ENCODE assay signal across 18 cellular contexts in genomic region chr6:82076855-82077254, GRCh38.
DNase-seq lines count a peak whose midpoint lies in the region; ATAC-seq and TF ChIP-seq lines count a peak whose summit lies in the region.
"Had no signal": no experiment of that assay in that cellular context is flagged by ENCODE, and none has a peak within 500 bp of the region (broad histone marks: within the 10 kb centered on the region; RNA-seq: fewer than 3 reads in every experiment).

No MANE protein-coding gene starts in this region.

- no peaks in the 10 kb centered on the region for H3K27me3 Mint-ChIP-seq in HFFc6 (ENCODE audit: insufficient read depth)
- no peaks in the 10 kb centered on the region for H3K27me3 Mint-ChIP-seq in stimulated activated naive CD8-positive, alpha-beta T cell treated with anti-CD3 and anti-CD28 coated beads, Interleukin-15, amount 100 ng/mL, for 72 hours
- H3K27me3 Mint-ChIP-seq: activated CD4-positive, alpha-beta memory T cell treated with anti-CD3 and anti-CD28 coated beads, Interleukin-2, amount 10 ng/mL, durations not matched to agents 7 days and 5 days; CD8-positive, alpha-beta memory T cell; stimulated activated naive B cell treated with anti-CD40 and anti-IgM and Interleukin-4, amounts not matched to agents 10 μg/mL and 1 μg/mL and 100 μg/mL, for 72 hours; type B pancreatic cell had no signal

- peak overlapping the region; percentile 54 for H3K9ac ChIP-seq in adipocyte (ENCODE audit: low read length)

- no peak for ATAC-seq in stimulated activated naive CD8-positive, alpha-beta T cell treated with anti-CD3 and anti-CD28 coated beads, Interleukin-15, amount 100 ng/mL, for 72 hours
- ATAC-seq: left lung; stimulated activated naive B cell treated with anti-CD40 and anti-IgM and Interleukin-4, amounts not matched to agents 10 μg/mL and 1 μg/mL and 100 μg/mL, for 72 hours; T-cell; WTC11 had no signal

- peak overlapping the region; percentile 91 for H2AFZ ChIP-seq in ACC112 (ENCODE audit: low read length, unreplicated experiment)

- H3K4me1 ChIP-seq in ACC112 (ENCODE audit: control insufficient read depth, insufficient read depth, low read length, unreplicated experiment), result peaks cover 37% of the 10 kb centered on the region
- H3K4me1 ChIP-seq in adipocyte (ENCODE audit: control insufficient read depth, insufficient read depth, low read length), result peaks cover 40% of the 10 kb centered on the region
- no peaks in the 10 kb centered on the region; the same call in 1 of the 2 replicates for H3K4me1 ChIP-seq in HAP-1
- H3K4me1 ChIP-seq: left lung had no signal

- in situ Hi-C loops in HAP-1 (cut with MboI; ENCODE audit: low sequenced_read_pairs), result no loop called here

- no peaks in the 10 kb centered on the region for H3K9me3 Mint-ChIP-seq in HFFc6
- no peaks in the 10 kb centered on the region for H3K9me3 Mint-ChIP-seq in stimulated activated naive CD8-positive, alpha-beta T cell treated with anti-CD3 and anti-CD28 coated beads, Interleukin-15, amount 100 ng/mL, for 72 hours
- H3K9me3 Mint-ChIP-seq: activated CD4-positive, alpha-beta memory T cell treated with anti-CD3 and anti-CD28 coated beads, Interleukin-2, amount 10 ng/mL, durations not matched to agents 7 days and 5 days; CD8-positive, alpha-beta memory T cell; stimulated activated naive B cell treated with anti-CD40 and anti-IgM and Interleukin-4, amounts not matched to agents 10 μg/mL and 1 μg/mL and 100 μg/mL, for 72 hours; T-cell; type B pancreatic cell; WTC11 had no signal

- H3K27ac Mint-ChIP-seq in HFFc6, result no peak overlapping the region
- H3K27ac Mint-ChIP-seq in stimulated activated naive CD8-positive, alpha-beta T cell treated with anti-CD3 and anti-CD28 coated beads, Interleukin-15, amount 100 ng/mL, for 72 hours, result no peak overlapping the region
- H3K27ac Mint-ChIP-seq: activated CD4-positive, alpha-beta memory T cell treated with anti-CD3 and anti-CD28 coated beads, Interleukin-2, amount 10 ng/mL, durations not matched to agents 7 days and 5 days; stimulated activated naive B cell treated with anti-CD40 and anti-IgM and Interleukin-4, amounts not matched to agents 10 μg/mL and 1 μg/mL and 100 μg/mL, for 72 hours; T-cell; type B pancreatic cell; WTC11 had no signal

- no peak for DNase-seq in HFFc6
- DNase-seq in adipocyte (ENCODE audit: low read depth), result peak; percentile 32
- peak; percentile 20 for DNase-seq in kidney tubule cell (ENCODE audit: low spot score)
- DNase-seq in stimulated activated naive CD8-positive, alpha-beta T cell treated with anti-CD3 and anti-CD28 coated beads, Interleukin-15, amount 100 ng/mL, for 72 hours, result no peak
- DNase-seq in UCSD-AML1 (lab: John Stamatoyannopoulos, UW; ENCODE audit: unreplicated experiment), result no peak
- no peak for DNase-seq in HT-29 (ENCODE audit: low spot score)
- no peak for DNase-seq in HAP-1 (ENCODE audit: low spot score in 2 of 2)
- DNase-seq: activated CD4-positive, alpha-beta memory T cell treated with anti-CD3 and anti-CD28 coated beads, Interleukin-2, amount 10 ng/mL, durations not matched to agents 7 days and 5 days; activated naive CD4-positive, alpha-beta T cell treated with Interleukin-2 at 50 U/mL for 16 hours; activated T-cell treated with anti-CD3 and anti-CD28 coated beads, Interleukin-2, amount 50 U/mL, for 1 hour; CD8-positive, alpha-beta memory T cell; left lung; nucleus accumbens; stimulated activated naive B cell treated with anti-CD40 and anti-IgM and Interleukin-4, amounts not matched to agents 10 μg/mL and 1 μg/mL and 100 μg/mL, for 72 hours; T-cell had no signal

- H3K27me3 ChIP-seq in ACC112 (ENCODE audit: insufficient read depth, low read length), result no peaks in the 10 kb centered on the region
- H3K27me3 ChIP-seq in adipocyte (replicated peaks; ENCODE audit: control insufficient read depth, insufficient read depth, low read length), result no peaks in the 10 kb centered on the region
- no peaks in the 10 kb centered on the region for H3K27me3 ChIP-seq in HAP-1 (ENCODE audit: low read depth)
- H3K27me3 ChIP-seq: left lung had no signal

- H3K4me1 Mint-ChIP-seq in HFFc6 (ENCODE audit: low read depth), result peaks cover 49% of the 10 kb centered on the region
- H3K4me1 Mint-ChIP-seq in stimulated activated naive CD8-positive, alpha-beta T cell treated with anti-CD3 and anti-CD28 coated beads, Interleukin-15, amount 100 ng/mL, for 72 hours, result no peaks in the 10 kb centered on the region
- H3K4me1 Mint-ChIP-seq: activated CD4-positive, alpha-beta memory T cell treated with anti-CD3 and anti-CD28 coated beads, Interleukin-2, amount 10 ng/mL, durations not matched to agents 7 days and 5 days; CD8-positive, alpha-beta memory T cell; stimulated activated naive B cell treated with anti-CD40 and anti-IgM and Interleukin-4, amounts not matched to agents 10 μg/mL and 1 μg/mL and 100 μg/mL, for 72 hours; T-cell had no signal

- H3K4me3 ChIP-seq in ACC112 (ENCODE audit: low read depth, low read length) (no peak overlapping the region), adipocyte (ENCODE audit: low read length) (peak overlapping the region; percentile 17), HAP-1 (no peak overlapping the region)
- H3K4me3 ChIP-seq: left lung had no signal

- no peak overlapping the region for H3K4me3 Mint-ChIP-seq in HFFc6
- no peak overlapping the region for H3K4me3 Mint-ChIP-seq in stimulated activated naive CD8-positive, alpha-beta T cell treated with anti-CD3 and anti-CD28 coated beads, Interleukin-15, amount 100 ng/mL, for 72 hours
- H3K4me3 Mint-ChIP-seq: activated CD4-positive, alpha-beta memory T cell treated with anti-CD3 and anti-CD28 coated beads, Interleukin-2, amount 10 ng/mL, durations not matched to agents 7 days and 5 days; CD8-positive, alpha-beta memory T cell; stimulated activated naive B cell treated with anti-CD40 and anti-IgM and Interleukin-4, amounts not matched to agents 10 μg/mL and 1 μg/mL and 100 μg/mL, for 72 hours; T-cell; type B pancreatic cell; WTC11 had no signal

- no peaks in the 10 kb centered on the region for H3K79me2 ChIP-seq in ACC112 (ENCODE audit: control insufficient read depth, insufficient read depth, low read length, unreplicated experiment)

- peak; percentile 11; the same call in 1 of the 2 replicates for TF ChIP-seq CTCF in HFFc6 (IDR thresholded peaks at IDR 0.05)

- H3K36me3 Mint-ChIP-seq in HFFc6 (ENCODE audit: low read depth), result 0 out of 2 replicates have a peak, but pooled peaks cover 4% of the 10 kb centered on the region
- H3K36me3 Mint-ChIP-seq: CD8-positive, alpha-beta memory T cell; stimulated activated naive B cell treated with anti-CD40 and anti-IgM and Interleukin-4, amounts not matched to agents 10 μg/mL and 1 μg/mL and 100 μg/mL, for 72 hours; T-cell; type B pancreatic cell; WTC11 had no signal

- H3K27ac ChIP-seq in ACC112 (ENCODE audit: low read depth, low read length), result peak overlapping the region; percentile 37
- H3K27ac ChIP-seq: left lung had no signal

- H3K36me3 ChIP-seq in ACC112 (ENCODE audit: insufficient read depth, low read length), result no peaks in the 10 kb centered on the region
- no peaks in the 10 kb centered on the region for H3K36me3 ChIP-seq in adipocyte (ENCODE audit: control insufficient read depth, insufficient read depth, low read length, severe bottlenecking)
- H3K36me3 ChIP-seq in HAP-1 (replicated peaks), result no peaks in the 10 kb centered on the region
- H3K36me3 ChIP-seq: left lung had no signal

- H3K9me3 ChIP-seq in adipocyte (ENCODE audit: control insufficient read depth, low read length) (no peaks in the 10 kb centered on the region), HAP-1 (no peaks in the 10 kb centered on the region)
- H3K9me3 ChIP-seq: left lung had no signal

Comparison
In these comparisons a context has a peak if more than half of its experiments do, and no peak if none do; other contexts are left out.
1. DNase-seq: peak in adipocyte (single experiment) and kidney tubule cell (single experiment); none in HFFc6 (single experiment), stimulated activated naive CD8-positive, alpha-beta T cell treated with anti-CD3 and anti-CD28 coated beads, Interleukin-15, amount 100 ng/mL, for 72 hours (0 of 2), UCSD-AML1 (single experiment), HT-29 (single experiment) and HAP-1 (0 of 2).